1 cellular context compared by ENCODE assay signal in genomic region chr2:198314559-198315153, GRCh38.
TF ChIP-seq lines count a peak whose summit lies in the region.

No MANE protein-coding gene starts in this region.

TF ChIP-seq in GM23338, 12 proteins besides CTCF, POLR2A, EP300 and RAD21 (continued from another document):
- TF ChIP-seq ZNF462 (CRISPR knock-in tag; IDR thresholded peaks at IDR 0.05), result no peak
- TF ChIP-seq ZNF114 (CRISPR knock-in tag; IDR thresholded peaks at IDR 0.05), result no peak
- TF ChIP-seq STAT1 (IDR thresholded peaks at IDR 0.05; ENCODE audit: unreplicated experiment), result no peak
- no peak for TF ChIP-seq NANOG (IDR thresholded peaks at IDR 0.05; ENCODE audit: borderline replicate concordance)
- TF ChIP-seq POLR2AphosphoS5 (IDR thresholded peaks at IDR 0.05; ENCODE audit: low read depth), result no peak
- no peak for TF ChIP-seq CREB1 (CRISPR knock-in tag; IDR thresholded peaks at IDR 0.05; ENCODE audit: low read depth)
- TF ChIP-seq ETS1 (IDR thresholded peaks at IDR 0.05), result no peak
- no peak for TF ChIP-seq JUNB (IDR thresholded peaks at IDR 0.05; ENCODE audit: unreplicated experiment)
- TF ChIP-seq EZH2 (IDR thresholded peaks at IDR 0.05; ENCODE audit: low read depth, unreplicated experiment), result no peak
TF ChIP-seq in GM23338: peak in this region for 0.
